1 cellular context compared by ENCODE assay signal in the genomic region with DNA sequence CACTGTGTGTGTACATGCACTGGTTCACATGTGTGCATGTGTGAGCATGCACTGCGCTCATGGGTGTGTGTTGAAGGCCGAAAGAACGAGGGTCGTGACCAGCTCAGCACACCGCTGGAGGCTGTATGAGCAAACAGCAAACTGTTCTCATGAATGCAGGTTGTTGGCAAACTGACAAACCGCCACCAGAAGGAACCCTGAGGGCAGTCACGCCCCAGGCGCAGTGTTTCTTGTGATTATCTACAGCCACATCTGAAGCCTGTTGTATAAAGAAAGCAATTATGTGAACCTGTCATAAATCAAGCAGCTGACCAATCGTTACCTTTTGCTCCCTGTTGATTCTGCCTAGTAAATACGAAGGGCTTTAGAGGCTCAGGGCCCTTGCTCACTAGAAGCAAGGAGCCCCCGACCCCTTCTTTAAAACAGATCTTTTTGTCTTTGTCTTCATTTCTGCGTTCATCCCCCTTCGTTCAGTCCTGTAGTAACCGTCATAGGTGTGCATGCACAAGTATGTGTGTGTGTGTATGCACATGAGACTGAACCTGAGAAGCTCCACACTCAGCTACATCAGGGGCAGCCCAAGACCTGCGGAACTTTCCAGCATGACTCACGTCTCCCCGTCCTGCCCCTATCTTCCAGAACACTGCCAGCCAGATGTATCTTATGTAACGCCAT.
TF ChIP-seq lines count a peak whose summit lies in the region.

No MANE protein-coding gene starts in this region.

TF ChIP-seq in A549, 52 proteins besides CTCF, POLR2A, EP300 and RAD21 (continued from another document):
- TF ChIP-seq, protein P1, sequence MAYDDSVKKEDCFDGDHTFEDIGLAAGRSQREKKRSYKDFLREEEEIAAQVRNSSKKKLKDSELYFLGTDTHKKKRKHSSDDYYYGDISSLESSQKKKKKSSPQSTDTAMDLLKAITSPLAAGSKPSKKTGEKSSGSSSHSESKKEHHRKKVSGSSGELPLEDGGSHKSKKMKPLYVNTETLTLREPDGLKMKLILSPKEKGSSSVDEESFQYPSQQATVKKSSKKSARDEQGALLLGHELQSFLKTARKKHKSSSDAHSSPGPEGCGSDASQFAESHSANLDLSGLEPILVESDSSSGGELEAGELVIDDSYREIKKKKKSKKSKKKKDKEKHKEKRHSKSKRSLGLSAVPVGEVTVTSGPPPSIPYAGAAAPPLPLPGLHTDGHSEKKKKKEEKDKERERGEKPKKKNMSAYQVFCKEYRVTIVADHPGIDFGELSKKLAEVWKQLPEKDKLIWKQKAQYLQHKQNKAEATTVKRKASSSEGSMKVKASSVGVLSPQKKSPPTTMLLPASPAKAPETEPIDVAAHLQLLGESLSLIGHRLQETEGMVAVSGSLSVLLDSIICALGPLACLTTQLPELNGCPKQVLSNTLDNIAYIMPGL (CRISPR knock-in tag; IDR thresholded peaks at IDR 0.05; ENCODE audit: borderline replicate concordance) = no peak
